ENCODE assay signal across 13 cellular contexts in the genomic region with DNA sequence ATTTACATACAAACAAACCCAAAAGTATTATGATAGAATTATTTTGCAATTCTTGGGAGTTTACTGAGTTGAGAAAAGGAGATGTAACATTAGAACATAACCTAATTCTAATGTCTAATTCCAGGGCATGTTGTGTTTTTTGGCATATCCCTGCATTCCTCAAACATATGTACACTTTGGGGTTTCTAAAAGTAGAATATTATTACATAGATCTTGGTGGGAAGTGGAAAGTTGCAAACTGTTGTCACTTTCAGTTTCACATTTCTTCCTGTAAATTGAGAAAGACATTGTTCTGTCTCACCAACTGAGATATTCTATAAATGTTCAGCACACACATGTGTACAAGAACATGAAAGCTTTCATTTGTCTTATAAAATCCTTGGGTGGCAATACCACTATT. TPM values are rescaled to one million over a fixed set of nuclear protein-coding genes. Genes with fewer than 3 reads are reported as not detected.
A peak's percentile ranks its signal among the peaks of the same experiment; 100 is the strongest.
DNase-seq lines count a peak whose midpoint lies in the region; ATAC-seq and TF ChIP-seq lines count a peak whose summit lies in the region.
"Had no signal": no experiment of that assay in that cellular context is flagged by ENCODE, and none has a peak within 500 bp of the region (broad histone marks: within the 10 kb centered on the region; RNA-seq: fewer than 3 reads in every experiment).

No MANE protein-coding gene starts in this region.

- intact Hi-C loops in CD4-positive, alpha-beta T cell (cut with DNase I, micrococcal nuclease): loop anchor here in 1 of 2 experiments (10.0 kb wide), 1 partner anchor 224 kb away; no protein-coding TSS in a partner anchor

- peaks cover 49% of the 10 kb centered on the region for H3K4me1 Mint-ChIP-seq in CD4-positive, alpha-beta T cell (ENCODE audit: low read depth)
- H3K4me1 Mint-ChIP-seq: activated T-helper 17 cell treated with anti-CD3 and anti-CD28 coated beads, Interleukin-2, amount 50 U/mL, for 72 hours had no signal

- no peaks in the 10 kb centered on the region for H3K36me3 Mint-ChIP-seq in CD4-positive, alpha-beta T cell (ENCODE audit: low read depth)

- H3K4me3 Mint-ChIP-seq in CD4-positive, alpha-beta T cell: peak overlapping the region; percentile 53
- H3K4me3 Mint-ChIP-seq: activated T-helper 17 cell treated with anti-CD3 and anti-CD28 coated beads, Interleukin-2, amount 50 U/mL, for 72 hours had no signal

- ATAC-seq in CD4-positive, alpha-beta T cell (ENCODE audit: poor library complexity): no peak
- no peak for ATAC-seq in HG03097 (IDR thresholded peaks at IDR 0.05; ENCODE audit: low FRiP score, unreplicated experiment)
- ATAC-seq: activated CD4-positive, CD25-positive, alpha-beta regulatory T cell treated with anti-CD3 and anti-CD28 coated beads, Interleukin-2, amount 50 U/mL, for 24 hours; activated T-helper 17 cell treated with anti-CD3 and anti-CD28 coated beads, Interleukin-2, amount 50 U/mL, for 72 hours; esophagus mucosa had no signal

- POLR2A ChIA-PET in CD4-positive, alpha-beta T cell (lab: Charles Lee): no interaction called here

- H3K27ac ChIP-seq in CD4-positive, alpha-beta T cell (ENCODE audit: low read depth, low read length): no peak overlapping the region

- H3K27ac Mint-ChIP-seq in CD4-positive, alpha-beta T cell: peak overlapping the region; percentile 80
- H3K27ac Mint-ChIP-seq: activated T-helper 17 cell treated with anti-CD3 and anti-CD28 coated beads, Interleukin-2, amount 50 U/mL, for 72 hours had no signal

- no peaks in the 10 kb centered on the region for H3K9me3 ChIP-seq in CD4-positive, alpha-beta T cell (ENCODE audit: control insufficient read depth, low read length)

- CTCF ChIA-PET in CD4-positive, alpha-beta T cell (lab: Charles Lee): no interaction called here

- DNase-seq in CD4-positive, alpha-beta T cell: no peak
- DNase-seq in HS-5 (ENCODE audit: low read depth) (peak; percentile 5), cardiac fibroblast (ENCODE audit: low read depth in 2 of 2) (peak; percentile 58 to 73), non-pigmented ciliary epithelial cell (ENCODE audit: low read depth) (peak; percentile 45), 8988T (no peak)
- DNase-seq in central memory CD4-positive, alpha-beta T cell: no peak
- DNase-seq: Karpas-422, NCI-H2081, retina had no signal

- no peak overlapping the region for H3K4me3 ChIP-seq in cardiac fibroblast (replicated peaks in 1 of 2; ENCODE audit: low read depth in 2 of 2, low read length in 2 of 2)

- H3K9me3 Mint-ChIP-seq in CD4-positive, alpha-beta T cell: no peaks in the 10 kb centered on the region

- no peaks in the 10 kb centered on the region for H3K27me3 Mint-ChIP-seq in CD4-positive, alpha-beta T cell
- H3K27me3 Mint-ChIP-seq: activated T-helper 17 cell treated with anti-CD3 and anti-CD28 coated beads, Interleukin-2, amount 50 U/mL, for 72 hours had no signal

- TF ChIP-seq CTCF in CD4-positive, alpha-beta T cell (IDR thresholded peaks at IDR 0.05): no peak
- no peak for TF ChIP-seq CTCF in cardiac fibroblast (IDR thresholded peaks at IDR 0.05; ENCODE audit: low read depth, low read length)

- no peaks in the 10 kb centered on the region for H3K27me3 ChIP-seq in CD4-positive, alpha-beta T cell (ENCODE audit: control insufficient read depth, insufficient read depth, low read length)

RNA-seq across cellular contexts. Expression of gene GBA3, which starts 24.4 kb away (rescaled TPM):
- total RNA-seq in CD4-positive, alpha-beta T cell: not detected
- total RNA-seq: activated T-helper 17 cell treated with anti-CD3 and anti-CD28 coated beads, Interleukin-2, amount 50 U/mL, for 72 hours had no signal

Comparison
In these comparisons a context has a peak if more than half of its experiments do, and no peak if none do; other contexts are left out.
1. DNase-seq: peak in HS-5 (single experiment), cardiac fibroblast (2 of 2) and non-pigmented ciliary epithelial cell (single experiment); none in CD4-positive, alpha-beta T cell (0 of 10), 8988T (single experiment) and central memory CD4-positive, alpha-beta T cell (single experiment).